16 cellular contexts compared by ENCODE assay signal in the genomic region with DNA sequence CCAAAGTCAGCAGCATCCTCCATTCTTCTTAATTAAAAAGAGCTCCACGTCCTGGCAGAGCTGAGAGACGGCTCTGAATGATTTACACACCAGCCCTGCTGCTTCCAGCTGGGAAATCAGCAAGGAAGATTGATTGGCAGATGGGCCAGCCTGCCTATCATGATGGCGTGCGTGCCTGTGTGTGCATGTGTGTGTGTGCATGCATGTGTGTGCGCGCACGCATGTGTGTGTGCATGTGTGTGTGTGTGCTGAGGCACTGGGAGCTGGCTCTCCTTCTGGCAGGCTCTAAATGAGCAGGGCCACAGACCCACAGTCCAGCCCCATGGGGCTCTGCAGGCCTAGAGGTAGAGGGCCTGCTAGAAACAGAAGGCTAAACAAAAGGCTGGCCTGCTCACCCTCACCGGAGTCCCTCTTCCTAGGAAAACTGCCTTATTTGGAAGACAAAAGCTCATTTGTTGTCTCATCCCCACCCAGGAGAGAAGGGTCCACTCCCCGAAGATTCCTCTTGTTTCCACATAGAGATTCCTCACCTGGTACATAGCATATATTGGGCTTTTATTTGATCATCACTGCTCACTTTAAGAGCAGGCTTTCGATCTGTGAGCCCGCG. TPM values are rescaled to one million over a fixed set of nuclear protein-coding genes. Genes with fewer than 3 reads are reported as not detected.
DNase-seq lines count a peak whose midpoint lies in the region; ATAC-seq and TF ChIP-seq lines count a peak whose summit lies in the region.
"Had no signal": no experiment of that assay in that cellular context is flagged by ENCODE, and none has a peak within 500 bp of the region (broad histone marks: within the 10 kb centered on the region; RNA-seq: fewer than 3 reads in every experiment).

No MANE protein-coding gene starts in this region.

- POLR2A ChIA-PET in CD8-positive, alpha-beta memory T cell (lab: Charles Lee), result no interaction called here

- H3K36me3 Mint-ChIP-seq in natural killer cell treated with Interleukin-12 subunit alpha and Interleukin-12 subunit beta and Interleukin-15 and Interleukin-18, amount 100 ng/mL, for 72 hours, result no peaks in the 10 kb centered on the region
- no peaks in the 10 kb centered on the region for H3K36me3 Mint-ChIP-seq in natural killer cell
- H3K36me3 Mint-ChIP-seq in CD8-positive, alpha-beta memory T cell, result no peaks in the 10 kb centered on the region

- no peak overlapping the region for H3K27ac Mint-ChIP-seq in natural killer cell treated with Interleukin-12 subunit alpha and Interleukin-12 subunit beta and Interleukin-15 and Interleukin-18, amount 100 ng/mL, for 72 hours
- H3K27ac Mint-ChIP-seq in natural killer cell, result no peak overlapping the region
- H3K27ac Mint-ChIP-seq in CD8-positive, alpha-beta memory T cell, result peak overlapping the region in 2 of 8 donors; percentile 12 to 35

- intact Hi-C loops in natural killer cell (cut with micrococcal nuclease), result loop anchor here (10.0 kb wide), 1 partner anchor 314 kb away; no protein-coding TSS in a partner anchor

- ATAC-seq in natural killer cell treated with Interleukin-12 subunit alpha and Interleukin-12 subunit beta and Interleukin-15 and Interleukin-18, amount 100 ng/mL, for 72 hours, result no peak
- ATAC-seq in natural killer cell (no peak), HG02938 (IDR thresholded peaks at IDR 0.05; ENCODE audit: unreplicated experiment) (no peak)
- ATAC-seq: left lobe of liver had no signal

- peak overlapping the region; percentile 19; the same call in 1 of the 2 replicates for H3K4me3 ChIP-seq in iPS-20b (ENCODE audit: low read length)
- H3K4me3 ChIP-seq in CD8-positive, alpha-beta memory T cell (ENCODE audit: low read length), result no peak overlapping the region
- H3K4me3 ChIP-seq: heart left ventricle, right atrium auricular region, testis had no signal

- no peaks in the 10 kb centered on the region for H3K4me1 Mint-ChIP-seq in natural killer cell treated with Interleukin-12 subunit alpha and Interleukin-12 subunit beta and Interleukin-15 and Interleukin-18, amount 100 ng/mL, for 72 hours (ENCODE audit: low read depth in 2 of 2)
- no peaks in the 10 kb centered on the region for H3K4me1 Mint-ChIP-seq in natural killer cell
- no peaks in the 10 kb centered on the region for H3K4me1 Mint-ChIP-seq in CD8-positive, alpha-beta memory T cell

- H3K9me3 ChIP-seq in iPS-20b (ENCODE audit: insufficient read depth, low read depth, low read length), result no peaks in the 10 kb centered on the region
- H3K9me3 ChIP-seq in CD8-positive, alpha-beta memory T cell (ENCODE audit: low read length), result no peaks in the 10 kb centered on the region
- H3K9me3 ChIP-seq: heart left ventricle, right atrium auricular region, testis had no signal

- DNase-seq in natural killer cell treated with Interleukin-12 subunit alpha and Interleukin-12 subunit beta and Interleukin-15 and Interleukin-18, amount 100 ng/mL, for 72 hours (ENCODE audit: low spot score), result peak; percentile 5
- DNase-seq in natural killer cell (no peak), NCI-H69 (lab: John Stamatoyannopoulos, UW) (peak; percentile 96), RKO (ENCODE audit: low spot score) (no peak), C1 segment of cervical spinal cord (lab: John Stamatoyannopoulos, UW) (no peak)
- no peak for DNase-seq in CD8-positive, alpha-beta memory T cell
- DNase-seq: aorta; heart left ventricle; NCI-H2107; stimulated activated CD4-positive, alpha-beta T cell treated with anti-CD3 and anti-CD28 coated beads, Interleukin-1b, Interleukin-23, amount 100 ng/mL, for 48 hours; testis had no signal

- TF ChIP-seq CTCF in natural killer cell (IDR thresholded peaks at IDR 0.05), result no peak

- peaks cover 6 to 11% of the 10 kb centered on the region in 2 donors for H3K27me3 Mint-ChIP-seq in natural killer cell treated with Interleukin-12 subunit alpha and Interleukin-12 subunit beta and Interleukin-15 and Interleukin-18, amount 100 ng/mL, for 72 hours
- peaks cover 12 to 13% of the 10 kb centered on the region in 2 donors for H3K27me3 Mint-ChIP-seq in natural killer cell (ENCODE audit: low read depth in 2 of 2)
- peaks cover 20 to 38% of the 10 kb centered on the region in 2 donors for H3K27me3 Mint-ChIP-seq in CD8-positive, alpha-beta memory T cell

- H3K9me3 Mint-ChIP-seq in natural killer cell treated with Interleukin-12 subunit alpha and Interleukin-12 subunit beta and Interleukin-15 and Interleukin-18, amount 100 ng/mL, for 72 hours, result no peaks in the 10 kb centered on the region
- H3K9me3 Mint-ChIP-seq in natural killer cell, result no peaks in the 10 kb centered on the region
- H3K9me3 Mint-ChIP-seq in CD8-positive, alpha-beta memory T cell, result no peaks in the 10 kb centered on the region

- CTCF ChIA-PET in CD8-positive, alpha-beta memory T cell (lab: Charles Lee), result interaction anchor here (0.6 to 2.6 kb wide), 7 partner anchors 15 to 307 kb away, joined by 3 to 12 read pairs (median 4); a partner anchor contains a TSS

- H3K27me3 ChIP-seq in iPS-20b (ENCODE audit: insufficient read depth, low read length), result peaks cover 17% of the 10 kb centered on the region
- H3K27me3 ChIP-seq in CD8-positive, alpha-beta memory T cell (ENCODE audit: insufficient read depth, low read length, poor library complexity, severe bottlenecking), result peaks cover 12% of the 10 kb centered on the region
- H3K27me3 ChIP-seq: right atrium auricular region, testis had no signal

- no peaks in the 10 kb centered on the region for H3K36me3 ChIP-seq in iPS-20b (ENCODE audit: insufficient read depth, low read depth, low read length)
- no peaks in the 10 kb centered on the region for H3K36me3 ChIP-seq in CD8-positive, alpha-beta memory T cell (ENCODE audit: insufficient read depth, low read length)
- H3K36me3 ChIP-seq: heart left ventricle, right atrium auricular region had no signal

- peak overlapping the region; percentile 66; the same call in 1 of the 2 replicates for H3K9ac ChIP-seq in iPS-20b (ENCODE audit: low read depth, low read length)

- H3K27ac ChIP-seq in iPS-20b (ENCODE audit: low read length), result peak overlapping the region; percentile 42
- no peak overlapping the region for H3K27ac ChIP-seq in CD8-positive, alpha-beta memory T cell (ENCODE audit: low read depth, low read length)
- H3K27ac ChIP-seq: heart left ventricle, HL-60, right atrium auricular region, testis had no signal

- no peak overlapping the region for H3K4me3 Mint-ChIP-seq in natural killer cell treated with Interleukin-12 subunit alpha and Interleukin-12 subunit beta and Interleukin-15 and Interleukin-18, amount 100 ng/mL, for 72 hours
- no peak overlapping the region for H3K4me3 Mint-ChIP-seq in natural killer cell
- no peak overlapping the region for H3K4me3 Mint-ChIP-seq in CD8-positive, alpha-beta memory T cell

- peaks cover 46% of the 10 kb centered on the region for H3K4me1 ChIP-seq in iPS-20b (ENCODE audit: insufficient read depth, low read length)
- no peaks in the 10 kb centered on the region for H3K4me1 ChIP-seq in CD8-positive, alpha-beta memory T cell (ENCODE audit: insufficient read depth, low read length)
- H3K4me1 ChIP-seq: right atrium auricular region had no signal

RNA-seq across cellular contexts. Expression of a gene that starts 6.0 kb away (rescaled TPM):
- not detected for total RNA-seq in natural killer cell treated with Interleukin-12 subunit alpha and Interleukin-12 subunit beta and Interleukin-15 and Interleukin-18, amount 100 ng/mL, for 72 hours
- not detected for total RNA-seq in natural killer cell
- not detected for total RNA-seq in CD8-positive, alpha-beta memory T cell
- not detected for polyA plus RNA-seq in CD8-positive, alpha-beta memory T cell
- total RNA-seq: left lobe of liver had no signal
- polyA plus RNA-seq: aorta had no signal

RNA-seq across cellular contexts. Expression of a gene that starts 29.2 kb away (rescaled TPM):
- 1 to 10 TPM; 1.0 to 2.5 TPM for total RNA-seq in natural killer cell treated with Interleukin-12 subunit alpha and Interleukin-12 subunit beta and Interleukin-15 and Interleukin-18, amount 100 ng/mL, for 72 hours
- 10 to 100 TPM; 17.3 to 21.7 (median 21.5) TPM for total RNA-seq in natural killer cell
- total RNA-seq in CD8-positive, alpha-beta memory T cell, result 1 to 10 TPM; 4.5 to 4.7 TPM
- polyA plus RNA-seq in CD8-positive, alpha-beta memory T cell, result 32.1 TPM

Comparison
In these comparisons a context has a peak if more than half of its experiments do, and no peak if none do; other contexts are left out.
1. DNase-seq: peak in natural killer cell treated with Interleukin-12 subunit alpha and Interleukin-12 subunit beta and Interleukin-15 and Interleukin-18, amount 100 ng/mL, for 72 hours (single experiment) and NCI-H69 (single experiment); none in natural killer cell (single experiment), CD8-positive, alpha-beta memory T cell (0 of 5), RKO (single experiment) and C1 segment of cervical spinal cord (0 of 14).